ENCODE assay signal across 16 cellular contexts in genomic region chr5:78795757-78796156, GRCh38.
DNase-seq lines count a peak whose midpoint lies in the region; ATAC-seq, FAIRE-seq and TF ChIP-seq lines count a peak whose summit lies in the region.
"Had no signal": no experiment of that assay in that cellular context is flagged by ENCODE, and none has a peak within 500 bp of the region (broad histone marks: within the 10 kb centered on the region; RNA-seq: fewer than 3 reads in every experiment).

No MANE protein-coding gene starts in this region.

- ATAC-seq in HG03520 (IDR thresholded peaks at IDR 0.05; ENCODE audit: unreplicated experiment): no peak
- ATAC-seq in GM21526 (IDR thresholded peaks at IDR 0.05; ENCODE audit: low FRiP score, unreplicated experiment): no peak
- ATAC-seq: CD8-positive, alpha-beta T cell had no signal

- no peak overlapping the region for H2AFZ ChIP-seq in osteoblast (ENCODE audit: low read length)

- H3K9me3 ChIP-seq in osteoblast (ENCODE audit: low read depth, low read length): no peaks in the 10 kb centered on the region
- H3K9me3 ChIP-seq: right atrium auricular region had no signal

- peaks cover 0 to 3% (median under 1%) of the 10 kb centered on the region in 7 donors for H3K9me3 Mint-ChIP-seq in CD14-positive monocyte
- H3K9me3 Mint-ChIP-seq: activated CD4-positive, alpha-beta T cell treated with anti-CD3 and anti-CD28 coated beads, Interleukin-2, amount 10 ng/mL, durations not matched to agents 24 days and 14 days; central memory CD8-positive, alpha-beta T cell had no signal

- no peaks in the 10 kb centered on the region for H3K36me3 ChIP-seq in bronchial epithelial cell (ENCODE audit: control insufficient read depth, insufficient read depth, low read length)
- no peaks in the 10 kb centered on the region for H3K36me3 ChIP-seq in osteoblast (ENCODE audit: insufficient read depth, low read length)
- H3K36me3 ChIP-seq: right atrium auricular region had no signal

- no peaks in the 10 kb centered on the region for H4K20me1 ChIP-seq in osteoblast (ENCODE audit: insufficient read depth, low read length)

- H3K4me3 Mint-ChIP-seq in CD14-positive monocyte: no peak overlapping the region
- H3K4me3 Mint-ChIP-seq: activated CD4-positive, alpha-beta T cell treated with anti-CD3 and anti-CD28 coated beads, Interleukin-2, amount 10 ng/mL, durations not matched to agents 24 days and 14 days; CD8-positive, alpha-beta T cell; central memory CD8-positive, alpha-beta T cell had no signal

- H3K36me3 Mint-ChIP-seq in CD14-positive monocyte: peaks cover 7 to 22% of the 10 kb centered on the region in 2 donors

- peaks cover 30% of the 10 kb centered on the region for H3K4me1 ChIP-seq in osteoblast (ENCODE audit: insufficient read depth, low read length)
- H3K4me1 ChIP-seq: right atrium auricular region had no signal

- no peaks in the 10 kb centered on the region for H3K79me2 ChIP-seq in osteoblast (ENCODE audit: insufficient read depth, low read length)

- no peak overlapping the region for H3K27ac ChIP-seq in osteoblast (ENCODE audit: low read depth, low read length)
- H3K27ac ChIP-seq: HL-60, right atrium auricular region had no signal

- H3K4me3 ChIP-seq in bronchial epithelial cell (ENCODE audit: low read depth, low read length) (no peak overlapping the region), osteoblast (ENCODE audit: insufficient read depth, low read length) (no peak overlapping the region)
- H3K4me3 ChIP-seq: right atrium auricular region had no signal

- no peak overlapping the region for H3K4me2 ChIP-seq in osteoblast (ENCODE audit: insufficient read depth, low read length)

- intact Hi-C loops in CD14-positive monocyte (cut with micrococcal nuclease): no loop called here

- TF ChIP-seq CTCF in bronchial epithelial cell (IDR thresholded peaks at IDR 0.05; ENCODE audit: insufficient read depth, low read length, severe bottlenecking): no peak
- no peak for TF ChIP-seq CTCF in osteoblast (IDR thresholded peaks at IDR 0.05; ENCODE audit: extremely low read depth, low read depth, low read length)
- no peak for TF ChIP-seq CTCF in CD14-positive monocyte (IDR thresholded peaks at IDR 0.05)

- peak; percentile 54 for DNase-seq in GM03348 (ENCODE audit: low spot score)
- DNase-seq in HT-29 (ENCODE audit: low spot score): peak; percentile 52
- peak; percentile 52 for DNase-seq in bronchial epithelial cell (ENCODE audit: low read depth)
- peak; percentile 66 for DNase-seq in osteoblast (ENCODE audit: insufficient read length, low spot score, missing footprints)
- no peak for DNase-seq in CD14-positive monocyte (ENCODE audit: low spot score)
- no peak for DNase-seq in epidermal melanocyte (ENCODE audit: insufficient read length, low spot score)
- DNase-seq: activated CD4-positive, alpha-beta T cell treated with anti-CD3 and anti-CD28 coated beads, Interleukin-2, amount 10 ng/mL, durations not matched to agents 24 days and 14 days; activated gamma-delta T cell; CD8-positive, alpha-beta T cell; MM.1S; substantia nigra had no signal

- peaks cover 6% of the 10 kb centered on the region for H3K4me1 Mint-ChIP-seq in CD14-positive monocyte

- no peak overlapping the region for H3K27ac Mint-ChIP-seq in CD14-positive monocyte
- H3K27ac Mint-ChIP-seq: activated CD4-positive, alpha-beta T cell treated with anti-CD3 and anti-CD28 coated beads, Interleukin-2, amount 10 ng/mL, durations not matched to agents 24 days and 14 days; CD8-positive, alpha-beta T cell had no signal

- FAIRE-seq in bronchial epithelial cell (lab: Jason Lieb, UNC): no peak

- no peaks in the 10 kb centered on the region for H3K27me3 Mint-ChIP-seq in CD14-positive monocyte (ENCODE audit: low read depth in 3 of 3)
- H3K27me3 Mint-ChIP-seq: activated CD4-positive, alpha-beta T cell treated with anti-CD3 and anti-CD28 coated beads, Interleukin-2, amount 10 ng/mL, durations not matched to agents 24 days and 14 days; central memory CD8-positive, alpha-beta T cell had no signal

- H3K27me3 ChIP-seq in bronchial epithelial cell (ENCODE audit: control insufficient read depth, insufficient read depth, low read length) (no peaks in the 10 kb centered on the region), osteoblast (ENCODE audit: insufficient read depth, low read length) (no peaks in the 10 kb centered on the region)
- H3K27me3 ChIP-seq: right atrium auricular region had no signal

Comparison
In these comparisons a context has a peak if more than half of its experiments do, and no peak if none do; other contexts are left out.
1. DNase-seq: peak in GM03348 (single experiment), HT-29 (single experiment), bronchial epithelial cell (single experiment) and osteoblast (single experiment); none in CD14-positive monocyte (single experiment) and epidermal melanocyte (single experiment).